ENCODE assay signal across 9 cellular contexts in the genomic region with DNA sequence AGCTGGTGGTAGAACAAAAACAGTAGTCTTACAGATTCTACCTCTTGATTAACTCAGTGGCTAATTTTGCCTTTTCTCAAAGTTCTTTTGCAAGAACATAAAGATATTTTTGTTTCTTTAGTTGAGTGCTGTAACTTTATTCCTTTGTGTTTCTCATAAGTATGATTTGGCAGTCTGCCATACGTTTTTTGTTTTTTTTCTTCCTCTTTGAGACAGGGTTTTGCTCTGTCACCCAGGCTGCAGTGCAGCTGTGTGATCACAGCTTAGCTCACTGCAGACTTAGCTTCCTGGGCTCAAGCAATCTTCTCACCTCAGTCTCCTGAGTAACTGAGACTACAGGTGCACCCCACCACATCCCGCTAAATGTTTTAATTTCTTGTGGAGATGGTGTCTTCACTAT. TPM values are rescaled to one million over a fixed set of nuclear protein-coding genes. Genes with fewer than 3 reads are reported as not detected.
DNase-seq lines count a peak whose midpoint lies in the region; ATAC-seq, FAIRE-seq and TF ChIP-seq lines count a peak whose summit lies in the region.
"Had no signal": no experiment of that assay in that cellular context is flagged by ENCODE, and none has a peak within 500 bp of the region (broad histone marks: within the 10 kb centered on the region; RNA-seq: fewer than 3 reads in every experiment).

No MANE protein-coding gene starts in this region.

- H3K27me3 ChIP-seq in right lobe of liver: no peaks in the 10 kb centered on the region
- H3K27me3 ChIP-seq in HepG2 (ENCODE audit: control insufficient read depth in 1 of 2, insufficient read depth in 2 of 2, low read length in 2 of 2): peaks cover 0 to 5% of the 10 kb centered on the region in 2 experiments; a peak in 1 of 5 replicates
- no peaks in the 10 kb centered on the region for H3K27me3 ChIP-seq in WERI-Rb-1 (ENCODE audit: insufficient read depth, low read depth, severe bottlenecking)

- POLR2A ChIA-PET in HepG2 (lab: Yijun Ruan, JAX): no interaction called here

- H3K9ac ChIP-seq in HepG2 (ENCODE audit: insufficient read depth, low read depth, low read length) (no peak overlapping the region), SK-N-MC (ENCODE audit: insufficient read length) (no peak overlapping the region)

- TF ChIP-seq EP300 in HepG2 (IDR thresholded peaks at IDR 0.05; ENCODE audit: low read depth in 2 of 2, low read length in 2 of 2) (no peak), HepG2 (CRISPR knock-in tag; IDR thresholded peaks at IDR 0.05; ENCODE audit: borderline replicate concordance) (no peak)

- no peaks in the 10 kb centered on the region for H3K79me2 ChIP-seq in HepG2 (ENCODE audit: insufficient read depth, low read length)

- H3K4me1 ChIP-seq in right lobe of liver (no peaks in the 10 kb centered on the region), HepG2 (ENCODE audit: insufficient read depth, low read length) (no peaks in the 10 kb centered on the region)

- H3K36me3 ChIP-seq in right lobe of liver (no peaks in the 10 kb centered on the region), HepG2 (replicated peaks in 1 of 2; ENCODE audit: control insufficient read depth in 1 of 2, insufficient read depth in 2 of 2, low read length in 2 of 2) (no peaks in the 10 kb centered on the region), SK-N-MC (ENCODE audit: insufficient read depth, low read length) (peaks cover 12% of the 10 kb centered on the region), WERI-Rb-1 (peaks cover 2% of the 10 kb centered on the region)

- CTCF ChIA-PET in HepG2 (lab: Yijun Ruan, JAX; ENCODE audit: low intra/inter-chr PET ratio, low total read pairs): no interaction called here

- peak in 3 of 4 donors; percentile 35 to 51 (median 49) for ATAC-seq in right lobe of liver
- ATAC-seq in HepG2: no peak
- ATAC-seq in HG03520 (IDR thresholded peaks at IDR 0.05; ENCODE audit: unreplicated experiment): no peak

- BruUV-seq in HepG2 (replicated peaks; lab: Mats Ljungman, UMichigan): no TSS peak

- H3K4me3 ChIP-seq in right lobe of liver (no peak overlapping the region), HepG2 (replicated peaks in 1 of 3; ENCODE audit: insufficient read depth in 1 of 3, low read depth in 2 of 3, low read length in 3 of 3) (no peak overlapping the region), SK-N-MC (peak overlapping the region; percentile 14; the same call in 1 of the 2 replicates), fibroblast of pulmonary artery (replicated peaks; ENCODE audit: low read depth, low read length) (no peak overlapping the region), WERI-Rb-1 (ENCODE audit: low read depth, low read length) (no peak overlapping the region)

- 43% methylated on average over 2 of the region's 2 CpGs for WGBS in right lobe of liver (ENCODE audit: insufficient coverage, low coverage, low lambda C conversion rate, missing lambda C conversion rate)
- WGBS in HepG2 (ENCODE audit: low lambda C conversion rate): 1% methylated on average over 2 of the region's 2 CpGs

- TF ChIP-seq POLR2A in right lobe of liver (IDR thresholded peaks at IDR 0.05): no peak
- no peak for TF ChIP-seq POLR2A in HepG2 (IDR thresholded peaks at IDR 0.05; ENCODE audit: insufficient read depth in 1 of 2, low read depth in 2 of 2, low read length in 2 of 2)

- DNase-seq in right lobe of liver (no peak), HepG2 (ENCODE audit: low spot score) (no peak), SK-N-MC (ENCODE audit: low read depth, low spot score) (no peak), fibroblast of pulmonary artery (ENCODE audit: low read depth) (peak; percentile 92), DMS153 treated with DMSO at 0.1 percent for 48 hours (lab: John Stamatoyannopoulos, UW; ENCODE audit: unreplicated experiment) (no peak), WERI-Rb-1 (no peak), T1000 (lab: John Stamatoyannopoulos, UW) (no peak)
- DNase-seq: NCI-H1092 had no signal

- FAIRE-seq in HepG2 (lab: Jason Lieb, UNC): no peak

- H4K20me1 ChIP-seq in HepG2 (ENCODE audit: insufficient read depth, low read length): no peaks in the 10 kb centered on the region

- in situ Hi-C loops in HepG2 (cut with HindIII; ENCODE audit: extremely low pct_ligation_motif_present, low pct_unique_long_range_greater_than_20kb): no loop called here

- TF ChIP-seq CTCF in right lobe of liver (IDR thresholded peaks at IDR 0.05): no peak
- TF ChIP-seq CTCF in HepG2 (CRISPR knock-in tag; IDR thresholded peaks at IDR 0.05): no peak
- no peak for TF ChIP-seq CTCF in fibroblast of pulmonary artery (IDR thresholded peaks at IDR 0.05; ENCODE audit: low read length, missing control alignments)
- no peak for TF ChIP-seq CTCF in WERI-Rb-1 (IDR thresholded peaks at IDR 0.05; ENCODE audit: low read depth, low read length)

- no peak for TF ChIP-seq RAD21 in HepG2 (CRISPR knock-in tag; IDR thresholded peaks at IDR 0.05)

- H3K9me3 ChIP-seq in right lobe of liver (no peaks in the 10 kb centered on the region), HepG2 (ENCODE audit: low read length) (no peaks in the 10 kb centered on the region), SK-N-MC (ENCODE audit: low read depth, low read length) (no peaks in the 10 kb centered on the region), WERI-Rb-1 (ENCODE audit: severe bottlenecking) (no peaks in the 10 kb centered on the region)

- H3K27ac ChIP-seq in right lobe of liver: no peak overlapping the region
- no peak overlapping the region for H3K27ac ChIP-seq in HepG2 (ENCODE audit: extremely low read length, insufficient read depth, low read length)
- H3K27ac ChIP-seq in SK-N-MC: peak overlapping the region; percentile 74
- no peak overlapping the region for H3K27ac ChIP-seq in WERI-Rb-1

- intact Hi-C loops in right lobe of liver (cut with DNase I) (no loop called here), HepG2 (cut with micrococcal nuclease; ENCODE audit: unreplicated experiment) (no loop called here)

- no peak overlapping the region for H2AFZ ChIP-seq in HepG2 (ENCODE audit: low read length)

- no peak overlapping the region for H3K4me2 ChIP-seq in HepG2 (ENCODE audit: low read depth, low read length)

TF ChIP-seq in HepG2, 621 proteins besides CTCF, POLR2A, EP300 and RAD21:
- TF ChIP-seq, protein P1, sequence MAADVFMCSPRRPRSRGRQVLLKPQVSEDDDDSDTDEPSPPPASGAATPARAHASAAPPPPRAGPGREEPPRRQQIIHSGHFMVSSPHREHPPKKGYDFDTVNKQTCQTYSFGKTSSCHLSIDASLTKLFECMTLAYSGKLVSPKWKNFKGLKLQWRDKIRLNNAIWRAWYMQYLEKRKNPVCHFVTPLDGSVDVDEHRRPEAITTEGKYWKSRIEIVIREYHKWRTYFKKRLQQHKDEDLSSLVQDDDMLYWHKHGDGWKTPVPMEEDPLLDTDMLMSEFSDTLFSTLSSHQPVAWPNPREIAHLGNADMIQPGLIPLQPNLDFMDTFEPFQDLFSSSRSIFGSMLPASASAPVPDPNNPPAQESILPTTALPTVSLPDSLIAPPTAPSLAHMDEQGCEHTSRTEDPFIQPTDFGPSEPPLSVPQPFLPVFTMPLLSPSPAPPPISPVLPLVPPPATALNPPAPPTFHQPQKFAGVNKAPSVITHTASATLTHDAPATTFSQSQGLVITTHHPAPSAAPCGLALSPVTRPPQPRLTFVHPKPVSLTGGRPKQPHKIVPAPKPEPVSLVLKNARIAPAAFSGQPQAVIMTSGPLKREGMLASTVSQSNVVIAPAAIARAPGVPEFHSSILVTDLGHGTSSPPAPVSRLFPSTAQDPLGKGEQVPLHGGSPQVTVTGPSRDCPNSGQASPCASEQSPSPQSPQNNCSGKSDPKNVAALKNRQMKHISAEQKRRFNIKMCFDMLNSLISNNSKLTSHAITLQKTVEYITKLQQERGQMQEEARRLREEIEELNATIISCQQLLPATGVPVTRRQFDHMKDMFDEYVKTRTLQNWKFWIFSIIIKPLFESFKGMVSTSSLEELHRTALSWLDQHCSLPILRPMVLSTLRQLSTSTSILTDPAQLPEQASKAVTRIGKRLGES (CRISPR knock-in tag; IDR thresholded peaks at IDR 0.05; ENCODE audit: borderline replicate concordance): no peak
- no peak for TF ChIP-seq CBX1 (IDR thresholded peaks at IDR 0.05; ENCODE audit: low read depth)

RNA-seq across cellular contexts. Expression of a gene that starts 22.4 kb away (rescaled TPM):
- total RNA-seq in right lobe of liver: 10 to 100 TPM in 2 of 6 experiments, 1 to 10 TPM in 2, under 1 TPM in 2; 0.27 to 12.5 (median 5.5) TPM
- total RNA-seq in HepG2 (2016; rRNA removed; fragmentation: Illumina TruSeq; extraction: Trizol): not detected in 2 replicates
- not detected in 2 replicates for total RNA-seq in HepG2 (2016; cell fraction: cytosol; rRNA removed; fragmentation: Illumina TruSeq; extraction: Trizol; ENCODE audit: low read depth)
- 0.02 TPM in 1 of 2 replicates, not detected in the other for total RNA-seq in HepG2 (2016; cell fraction: insoluble cytoplasmic fraction; rRNA removed; fragmentation: Illumina TruSeq; extraction: Trizol)
- not detected in 2 replicates for total RNA-seq in HepG2 (2016; cell fraction: membrane; rRNA removed; fragmentation: Illumina TruSeq; extraction: Trizol)
- not detected in 2 replicates for total RNA-seq in HepG2 (2016; cell fraction: nucleus; rRNA removed; fragmentation: Illumina TruSeq; extraction: Trizol)
- polyA plus RNA-seq in HepG2 (2011; rRNA removed): not detected in 2 replicates
- 0.01 TPM in 1 of 2 replicates, not detected in the other for polyA plus RNA-seq in HepG2 (2011; cell fraction: cytosol; rRNA removed)
- polyA plus RNA-seq in HepG2 (2011; cell fraction: nucleus; rRNA removed): not detected in 2 replicates
- not detected in 2 replicates for polyA plus RNA-seq in HepG2 (2012)
- polyA plus RNA-seq in HepG2 (2016; cell fraction: cytosol; fragmentation: Illumina TruSeq; extraction: Trizol; ENCODE audit: low read depth): not detected in 2 replicates
- polyA plus RNA-seq in HepG2 (2016; cell fraction: insoluble cytoplasmic fraction; fragmentation: Illumina TruSeq; extraction: Trizol; ENCODE audit: low read depth): not detected in 2 replicates
- polyA plus RNA-seq in HepG2 (2016; cell fraction: membrane; fragmentation: Illumina TruSeq; extraction: Trizol; ENCODE audit: low read depth): not detected in 2 replicates
- not detected in 2 replicates for polyA plus RNA-seq in HepG2 (2016; cell fraction: nucleus; fragmentation: Illumina TruSeq; extraction: Trizol; ENCODE audit: insufficient read depth, low read depth)
- polyA minus RNA-seq in HepG2 (2011; rRNA and poly(A)+ RNA removed; ENCODE audit: low replicate concordance): 7.5 TPM in 1 of 2 replicates, not detected in the other
- not detected in 2 replicates for polyA minus RNA-seq in HepG2 (2011; cell fraction: cytosol; rRNA and poly(A)+ RNA removed)
- polyA minus RNA-seq in HepG2 (2011; cell fraction: nucleus; rRNA and poly(A)+ RNA removed): 0.13 TPM in 1 of 2 replicates, not detected in the other

Comparison
In these comparisons a context has a peak if more than half of its experiments do, and no peak if none do; other contexts are left out.
1. ATAC-seq: peak in right lobe of liver (3 of 4); none in HepG2 (single experiment) and HG03520 (single experiment).